ENCODE assay signal across 19 cellular contexts in the genomic region with DNA sequence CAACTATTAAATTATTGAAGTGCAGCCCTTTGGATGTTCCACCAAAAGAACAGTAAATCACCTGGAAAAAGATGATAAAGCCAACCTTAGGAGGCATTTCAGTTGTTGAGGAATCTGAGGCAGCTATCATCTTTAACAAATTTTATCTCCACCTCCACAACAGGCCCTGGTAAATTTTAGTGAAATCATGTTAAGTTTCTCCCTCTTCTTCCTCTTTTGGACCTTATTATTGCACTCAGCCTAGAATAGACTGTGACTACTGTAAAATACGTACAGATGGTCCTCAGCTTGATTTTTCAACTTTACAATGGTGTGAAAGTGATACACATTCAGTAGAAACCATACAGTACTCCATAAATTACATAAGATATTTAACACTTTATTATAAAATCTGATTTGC.
"Had no signal": no experiment of that assay in that cellular context is flagged by ENCODE, and none has a peak within 500 bp of the region (broad histone marks: within the 10 kb centered on the region; RNA-seq: fewer than 3 reads in every experiment).

No MANE protein-coding gene starts in this region.

- ATAC-seq: activated CD8-positive, alpha-beta memory T cell treated with anti-CD3 and anti-CD28 coated beads, Interleukin-2, amount 10 ng/mL, durations not matched to agents 7 days and 5 days; K562 had no signal

- H3K4me3 ChIP-seq: coronary artery, K562, PC-9 had no signal

- H3K4me2 ChIP-seq: PC-9 had no signal

- DNase-seq: activated CD4-positive, alpha-beta T cell treated with anti-CD3 and anti-CD28 coated beads for 48 hours; activated CD4-positive, alpha-beta T cell treated with anti-CD3 and anti-CD28 coated beads, Interleukin-2, amount 50 U/mL, for 48 hours; activated CD4-positive, CD25-positive, alpha-beta regulatory T cell treated with anti-CD3 and anti-CD28 coated beads, Interleukin-2, amount 50 U/mL, for 72 hours; activated CD8-positive, alpha-beta memory T cell treated with anti-CD3 and anti-CD28 coated beads, Interleukin-2, amount 10 ng/mL, durations not matched to agents 7 days and 5 days; activated effector memory CD4-positive, alpha-beta T cell treated with Interleukin-2 at 50 U/mL for 16 hours; activated naive CD4-positive, alpha-beta T cell; activated T-cell treated with anti-CD3 and anti-CD28 coated beads, Interleukin-2, amount 50 U/mL, for 24 hours; aorta; central memory CD4-positive, alpha-beta T cell; NCI-H1105 treated with DMSO at 0.1 percent for 48 hours; NCI-H146; NCI-H187 treated with DMSO at 0.1 percent for 48 hours; NCI-H2081 treated with DMSO at 0.1 percent for 48 hours; NCI-H446; NCI-H524; PC-9; SHP77 treated with DMSO at 0.1 percent for 48 hours had no signal

- H3K27ac ChIP-seq: coronary artery, PC-9 had no signal
